1 cellular context compared by ENCODE assay signal in the genomic region with DNA sequence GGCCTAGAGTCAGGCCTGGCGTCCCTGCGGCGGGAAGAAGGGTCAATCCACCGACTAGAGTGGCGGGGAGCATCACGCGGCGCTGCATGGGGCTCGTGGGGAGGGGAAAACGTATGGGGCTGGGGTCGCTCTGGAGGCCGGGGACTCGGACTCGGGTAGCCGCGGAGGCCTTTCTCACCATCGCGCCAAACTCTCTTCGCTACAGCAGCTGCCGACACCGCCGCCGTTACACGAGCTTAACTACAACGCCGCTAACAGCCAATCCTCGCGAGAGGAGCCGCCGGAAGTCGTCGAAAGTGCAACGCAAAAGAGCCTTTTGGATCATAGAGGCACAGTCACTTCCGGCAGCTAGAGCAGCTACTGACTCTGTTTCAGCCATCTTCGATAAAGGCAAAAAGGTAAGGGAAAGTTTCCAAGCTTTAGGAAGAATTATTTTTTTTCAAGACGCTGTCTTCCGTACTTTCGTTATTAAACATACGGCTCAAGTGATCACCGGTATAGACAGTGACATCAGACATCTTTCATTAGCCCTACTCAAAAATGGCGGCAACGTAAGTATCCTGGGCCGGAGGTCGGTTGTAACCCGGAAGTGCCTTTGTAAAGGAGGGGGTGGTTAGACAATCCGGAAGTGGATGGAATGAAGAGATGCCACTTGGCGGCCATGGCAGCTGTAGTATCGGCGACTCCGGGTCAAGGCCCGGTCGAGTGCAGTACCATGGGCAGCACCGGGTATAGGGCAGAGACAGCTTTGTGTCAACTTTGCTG.
TF ChIP-seq lines count a peak whose summit lies in the region.

A gene (minus strand): TSS at position 247 of the 765 bp plus-strand sequence. CDS start 66 bp downstream, at position 181.
A gene with protein sequence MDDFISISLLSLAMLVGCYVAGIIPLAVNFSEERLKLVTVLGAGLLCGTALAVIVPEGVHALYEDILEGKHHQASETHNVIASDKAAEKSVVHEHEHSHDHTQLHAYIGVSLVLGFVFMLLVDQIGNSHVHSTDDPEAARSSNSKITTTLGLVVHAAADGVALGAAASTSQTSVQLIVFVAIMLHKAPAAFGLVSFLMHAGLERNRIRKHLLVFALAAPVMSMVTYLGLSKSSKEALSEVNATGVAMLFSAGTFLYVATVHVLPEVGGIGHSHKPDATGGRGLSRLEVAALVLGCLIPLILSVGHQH (plus strand): TSS at position 640 of the 765 bp plus-strand sequence. CDS start 678 bp downstream, outside the sequence.

TF ChIP-seq in HepG2, 621 proteins besides CTCF, POLR2A, EP300 and RAD21 (continues in another document):
- TF ChIP-seq ETV6 (CRISPR knock-in tag; conservative IDR thresholded peaks at IDR 0.05) (0 out of 2 replicates have a peak, but pooled peaks have one; percentile 56), GTF3A (CRISPR knock-in tag; conservative IDR thresholded peaks at IDR 0.05) (no peak; the same call in 1 of the 2 replicates), ARHGAP35 (CRISPR knock-in tag; IDR thresholded peaks at IDR 0.05; ENCODE audit: borderline replicate concordance) (no peak; the same call in 1 of the 2 replicates), MTF1 (CRISPR knock-in tag; IDR thresholded peaks at IDR 0.05) (no peak; the same call in 1 of the 2 replicates), ARNT2 (CRISPR knock-in tag; IDR thresholded peaks at IDR 0.05; ENCODE audit: low read depth) (no peak; the same call in 1 of the 2 replicates), SALL2 (CRISPR knock-in tag; IDR thresholded peaks at IDR 0.05) (no peak), ATAD3A (CRISPR knock-in tag; IDR thresholded peaks at IDR 0.05) (no peak), XBP1 (CRISPR knock-in tag; IDR thresholded peaks at IDR 0.05) (no peak), NFYC (CRISPR knock-in tag; IDR thresholded peaks at IDR 0.05) (peak; percentile 43; the same call in 1 of the 2 replicates), ZNF816 (CRISPR knock-in tag; IDR thresholded peaks at IDR 0.05; ENCODE audit: borderline replicate concordance) (no peak), RAD51 (IDR thresholded peaks at IDR 0.05; ENCODE audit: borderline replicate concordance) (no peak), NR2F6 (IDR thresholded peaks at IDR 0.05) (peak; percentile 15; the same call in 1 of the 2 replicates), NR2F6 (CRISPR knock-in tag; IDR thresholded peaks at IDR 0.05) (no peak; the same call in 1 of the 2 replicates), YY1 (IDR thresholded peaks at IDR 0.05; ENCODE audit: insufficient read depth, insufficient replicate concordance, low read depth, low read length) (peak; percentile 92), ZIK1 (CRISPR knock-in tag; IDR thresholded peaks at IDR 0.05; ENCODE audit: borderline replicate concordance, low read depth) (no peak; the same call in 1 of the 2 replicates), CCAR2 (optimal IDR thresholded peaks at IDR 0.05; ENCODE audit: low read depth, low read length) (no peak), BCL6 (CRISPR knock-in tag; IDR thresholded peaks at IDR 0.05) (no peak), NFRKB (IDR thresholded peaks at IDR 0.05) (peak; percentile 96), JUND (CRISPR knock-in tag; IDR thresholded peaks at IDR 0.05) (0 out of 2 replicates have a peak, but pooled peaks have one; percentile 14), RBM39 (IDR thresholded peaks at IDR 0.05; ENCODE audit: low read depth, low read length, poor library complexity, severe bottlenecking) (no peak), ZNF3 (CRISPR knock-in tag; IDR thresholded peaks at IDR 0.05) (0 out of 2 replicates have a peak, but pooled peaks have one; percentile 10), CCDC6 (CRISPR knock-in tag; IDR thresholded peaks at IDR 0.05) (peak; percentile 75; the same call in 1 of the 2 replicates), SKI (IDR thresholded peaks at IDR 0.05; ENCODE audit: partially characterized antibody) (peak; percentile 65), MZF1 (CRISPR knock-in tag; IDR thresholded peaks at IDR 0.05; ENCODE audit: borderline replicate concordance) (no peak), PTBP1 (IDR thresholded peaks at IDR 0.05; ENCODE audit: low read depth, low read length, poor library complexity, severe bottlenecking) (no peak), SMARCE1 (IDR thresholded peaks at IDR 0.05; ENCODE audit: borderline replicate concordance) (no peak), KAT8 (CRISPR knock-in tag; IDR thresholded peaks at IDR 0.05) (peak; percentile 95), HNRNPLL (IDR thresholded peaks at IDR 0.05; ENCODE audit: low read depth, low read length, poor library complexity, severe bottlenecking) (peak; percentile 47), ZMYM2 (CRISPR knock-in tag; IDR thresholded peaks at IDR 0.05) (0 out of 2 replicates have a peak, but pooled peaks have one; percentile 12), KLF16 (CRISPR knock-in tag; IDR thresholded peaks at IDR 0.05) (peak in 1 of 2 experiments; percentile 67; a peak in 1 of 4 replicates), ZNF468 (CRISPR knock-in tag; IDR thresholded peaks at IDR 0.05) (no peak), ZMYM3 (CRISPR knock-in tag; IDR thresholded peaks at IDR 0.05) (peak; percentile 45; the same call in 1 of the 2 replicates), ZBTB42 (CRISPR knock-in tag; IDR thresholded peaks at IDR 0.05) (no peak), MTA1 (CRISPR knock-in tag; IDR thresholded peaks at IDR 0.05; ENCODE audit: borderline replicate concordance) (no peak), ZNF484 (CRISPR knock-in tag; IDR thresholded peaks at IDR 0.05; ENCODE audit: borderline replicate concordance, low read depth) (0 out of 2 replicates have a peak, but pooled peaks have one; percentile 22), ZNF780A (CRISPR knock-in tag; IDR thresholded peaks at IDR 0.05) (0 out of 2 replicates have a peak, but pooled peaks have one; percentile 46), IKZF1 (IDR thresholded peaks at IDR 0.05) (no peak)
- TF ChIP-seq, protein P1, sequence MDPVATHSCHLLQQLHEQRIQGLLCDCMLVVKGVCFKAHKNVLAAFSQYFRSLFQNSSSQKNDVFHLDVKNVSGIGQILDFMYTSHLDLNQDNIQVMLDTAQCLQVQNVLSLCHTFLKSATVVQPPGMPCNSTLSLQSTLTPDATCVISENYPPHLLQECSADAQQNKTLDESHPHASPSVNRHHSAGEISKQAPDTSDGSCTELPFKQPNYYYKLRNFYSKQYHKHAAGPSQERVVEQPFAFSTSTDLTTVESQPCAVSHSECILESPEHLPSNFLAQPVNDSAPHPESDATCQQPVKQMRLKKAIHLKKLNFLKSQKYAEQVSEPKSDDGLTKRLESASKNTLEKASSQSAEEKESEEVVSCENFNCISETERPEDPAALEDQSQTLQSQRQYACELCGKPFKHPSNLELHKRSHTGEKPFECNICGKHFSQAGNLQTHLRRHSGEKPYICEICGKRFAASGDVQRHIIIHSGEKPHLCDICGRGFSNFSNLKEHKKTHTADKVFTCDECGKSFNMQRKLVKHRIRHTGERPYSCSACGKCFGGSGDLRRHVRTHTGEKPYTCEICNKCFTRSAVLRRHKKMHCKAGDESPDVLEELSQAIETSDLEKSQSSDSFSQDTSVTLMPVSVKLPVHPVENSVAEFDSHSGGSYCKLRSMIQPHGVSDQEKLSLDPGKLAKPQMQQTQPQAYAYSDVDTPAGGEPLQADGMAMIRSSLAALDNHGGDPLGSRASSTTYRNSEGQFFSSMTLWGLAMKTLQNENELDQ (CRISPR knock-in tag; IDR thresholded peaks at IDR 0.05; ENCODE audit: borderline replicate concordance), result no peak
- TF ChIP-seq, protein P2, sequence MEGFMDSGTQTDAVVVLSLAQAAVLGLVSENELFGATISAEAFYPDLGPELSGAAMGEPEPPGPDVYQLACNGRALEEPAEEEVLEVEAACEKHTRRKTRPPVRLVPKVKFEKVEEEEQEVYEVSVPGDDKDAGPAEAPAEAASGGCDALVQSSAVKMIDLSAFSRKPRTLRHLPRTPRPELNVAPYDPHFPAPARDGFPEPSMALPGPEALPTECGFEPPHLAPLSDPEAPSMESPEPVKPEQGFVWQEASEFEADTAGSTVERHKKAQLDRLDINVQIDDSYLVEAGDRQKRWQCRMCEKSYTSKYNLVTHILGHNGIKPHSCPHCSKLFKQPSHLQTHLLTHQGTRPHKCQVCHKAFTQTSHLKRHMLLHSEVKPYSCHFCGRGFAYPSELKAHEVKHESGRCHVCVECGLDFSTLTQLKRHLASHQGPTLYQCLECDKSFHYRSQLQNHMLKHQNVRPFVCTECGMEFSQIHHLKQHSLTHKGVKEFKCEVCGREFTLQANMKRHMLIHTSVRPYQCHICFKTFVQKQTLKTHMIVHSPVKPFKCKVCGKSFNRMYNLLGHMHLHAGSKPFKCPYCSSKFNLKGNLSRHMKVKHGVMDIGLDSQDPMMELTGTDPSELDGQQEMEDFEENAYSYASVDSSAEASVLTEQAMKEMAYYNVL (CRISPR knock-in tag; IDR thresholded peaks at IDR 0.05; ENCODE audit: borderline replicate concordance), result no peak; the same call in 1 of the 2 replicates
- TF ChIP-seq, protein P3, sequence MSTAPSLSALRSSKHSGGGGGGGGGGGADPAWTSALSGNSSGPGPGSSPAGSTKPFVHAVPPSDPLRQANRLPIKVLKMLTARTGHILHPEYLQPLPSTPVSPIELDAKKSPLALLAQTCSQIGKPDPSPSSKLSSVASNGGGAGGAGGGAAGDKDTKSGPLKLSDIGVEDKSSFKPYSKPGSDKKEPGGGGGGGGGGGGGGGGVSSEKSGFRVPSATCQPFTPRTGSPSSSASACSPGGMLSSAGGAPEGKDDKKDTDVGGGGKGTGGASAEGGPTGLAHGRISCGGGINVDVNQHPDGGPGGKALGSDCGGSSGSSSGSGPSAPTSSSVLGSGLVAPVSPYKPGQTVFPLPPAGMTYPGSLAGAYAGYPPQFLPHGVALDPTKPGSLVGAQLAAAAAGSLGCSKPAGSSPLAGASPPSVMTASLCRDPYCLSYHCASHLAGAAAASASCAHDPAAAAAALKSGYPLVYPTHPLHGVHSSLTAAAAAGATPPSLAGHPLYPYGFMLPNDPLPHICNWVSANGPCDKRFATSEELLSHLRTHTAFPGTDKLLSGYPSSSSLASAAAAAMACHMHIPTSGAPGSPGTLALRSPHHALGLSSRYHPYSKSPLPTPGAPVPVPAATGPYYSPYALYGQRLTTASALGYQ (CRISPR knock-in tag; IDR thresholded peaks at IDR 0.05), result 0 out of 2 replicates have a peak, but pooled peaks have one; percentile 17
- TF ChIP-seq, protein P4, sequence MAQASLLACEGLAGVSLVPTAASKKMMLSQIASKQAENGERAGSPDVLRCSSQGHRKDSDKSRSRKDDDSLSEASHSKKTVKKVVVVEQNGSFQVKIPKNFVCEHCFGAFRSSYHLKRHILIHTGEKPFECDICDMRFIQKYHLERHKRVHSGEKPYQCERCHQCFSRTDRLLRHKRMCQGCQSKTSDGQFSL (CRISPR knock-in tag; IDR thresholded peaks at IDR 0.05), result no peak
- TF ChIP-seq, protein P5, sequence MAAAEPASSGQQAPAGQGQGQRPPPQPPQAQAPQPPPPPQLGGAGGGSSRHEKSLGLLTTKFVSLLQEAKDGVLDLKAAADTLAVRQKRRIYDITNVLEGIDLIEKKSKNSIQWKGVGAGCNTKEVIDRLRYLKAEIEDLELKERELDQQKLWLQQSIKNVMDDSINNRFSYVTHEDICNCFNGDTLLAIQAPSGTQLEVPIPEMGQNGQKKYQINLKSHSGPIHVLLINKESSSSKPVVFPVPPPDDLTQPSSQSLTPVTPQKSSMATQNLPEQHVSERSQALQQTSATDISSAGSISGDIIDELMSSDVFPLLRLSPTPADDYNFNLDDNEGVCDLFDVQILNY (CRISPR knock-in tag; conservative IDR thresholded peaks at IDR 0.05), result no peak
- TF ChIP-seq, protein P6, sequence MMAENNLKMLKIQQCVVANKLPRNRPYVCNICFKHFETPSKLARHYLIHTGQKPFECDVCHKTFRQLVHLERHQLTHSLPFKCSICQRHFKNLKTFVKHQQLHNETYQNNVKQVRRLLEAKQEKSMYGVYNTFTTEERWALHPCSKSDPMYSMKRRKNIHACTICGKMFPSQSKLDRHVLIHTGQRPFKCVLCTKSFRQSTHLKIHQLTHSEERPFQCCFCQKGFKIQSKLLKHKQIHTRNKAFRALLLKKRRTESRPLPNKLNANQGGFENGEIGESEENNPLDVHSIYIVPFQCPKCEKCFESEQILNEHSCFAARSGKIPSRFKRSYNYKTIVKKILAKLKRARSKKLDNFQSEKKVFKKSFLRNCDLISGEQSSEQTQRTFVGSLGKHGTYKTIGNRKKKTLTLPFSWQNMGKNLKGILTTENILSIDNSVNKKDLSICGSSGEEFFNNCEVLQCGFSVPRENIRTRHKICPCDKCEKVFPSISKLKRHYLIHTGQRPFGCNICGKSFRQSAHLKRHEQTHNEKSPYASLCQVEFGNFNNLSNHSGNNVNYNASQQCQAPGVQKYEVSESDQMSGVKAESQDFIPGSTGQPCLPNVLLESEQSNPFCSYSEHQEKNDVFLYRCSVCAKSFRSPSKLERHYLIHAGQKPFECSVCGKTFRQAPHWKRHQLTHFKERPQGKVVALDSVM (CRISPR knock-in tag; IDR thresholded peaks at IDR 0.05), result no peak
- TF ChIP-seq, protein P7, sequence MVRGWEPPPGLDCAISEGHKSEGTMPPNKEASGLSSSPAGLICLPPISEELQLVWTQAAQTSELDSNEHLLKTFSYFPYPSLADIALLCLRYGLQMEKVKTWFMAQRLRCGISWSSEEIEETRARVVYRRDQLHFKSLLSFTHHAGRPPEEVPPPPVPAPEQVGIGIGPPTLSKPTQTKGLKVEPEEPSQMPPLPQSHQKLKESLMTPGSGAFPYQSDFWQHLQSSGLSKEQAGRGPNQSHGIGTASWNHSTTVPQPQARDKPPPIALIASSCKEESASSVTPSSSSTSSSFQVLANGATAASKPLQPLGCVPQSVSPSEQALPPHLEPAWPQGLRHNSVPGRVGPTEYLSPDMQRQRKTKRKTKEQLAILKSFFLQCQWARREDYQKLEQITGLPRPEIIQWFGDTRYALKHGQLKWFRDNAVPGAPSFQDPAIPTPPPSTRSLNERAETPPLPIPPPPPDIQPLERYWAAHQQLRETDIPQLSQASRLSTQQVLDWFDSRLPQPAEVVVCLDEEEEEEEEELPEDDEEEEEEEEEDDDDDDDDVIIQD (CRISPR knock-in tag; IDR thresholded peaks at IDR 0.05; ENCODE audit: low read depth), result no peak
- TF ChIP-seq, protein P8, sequence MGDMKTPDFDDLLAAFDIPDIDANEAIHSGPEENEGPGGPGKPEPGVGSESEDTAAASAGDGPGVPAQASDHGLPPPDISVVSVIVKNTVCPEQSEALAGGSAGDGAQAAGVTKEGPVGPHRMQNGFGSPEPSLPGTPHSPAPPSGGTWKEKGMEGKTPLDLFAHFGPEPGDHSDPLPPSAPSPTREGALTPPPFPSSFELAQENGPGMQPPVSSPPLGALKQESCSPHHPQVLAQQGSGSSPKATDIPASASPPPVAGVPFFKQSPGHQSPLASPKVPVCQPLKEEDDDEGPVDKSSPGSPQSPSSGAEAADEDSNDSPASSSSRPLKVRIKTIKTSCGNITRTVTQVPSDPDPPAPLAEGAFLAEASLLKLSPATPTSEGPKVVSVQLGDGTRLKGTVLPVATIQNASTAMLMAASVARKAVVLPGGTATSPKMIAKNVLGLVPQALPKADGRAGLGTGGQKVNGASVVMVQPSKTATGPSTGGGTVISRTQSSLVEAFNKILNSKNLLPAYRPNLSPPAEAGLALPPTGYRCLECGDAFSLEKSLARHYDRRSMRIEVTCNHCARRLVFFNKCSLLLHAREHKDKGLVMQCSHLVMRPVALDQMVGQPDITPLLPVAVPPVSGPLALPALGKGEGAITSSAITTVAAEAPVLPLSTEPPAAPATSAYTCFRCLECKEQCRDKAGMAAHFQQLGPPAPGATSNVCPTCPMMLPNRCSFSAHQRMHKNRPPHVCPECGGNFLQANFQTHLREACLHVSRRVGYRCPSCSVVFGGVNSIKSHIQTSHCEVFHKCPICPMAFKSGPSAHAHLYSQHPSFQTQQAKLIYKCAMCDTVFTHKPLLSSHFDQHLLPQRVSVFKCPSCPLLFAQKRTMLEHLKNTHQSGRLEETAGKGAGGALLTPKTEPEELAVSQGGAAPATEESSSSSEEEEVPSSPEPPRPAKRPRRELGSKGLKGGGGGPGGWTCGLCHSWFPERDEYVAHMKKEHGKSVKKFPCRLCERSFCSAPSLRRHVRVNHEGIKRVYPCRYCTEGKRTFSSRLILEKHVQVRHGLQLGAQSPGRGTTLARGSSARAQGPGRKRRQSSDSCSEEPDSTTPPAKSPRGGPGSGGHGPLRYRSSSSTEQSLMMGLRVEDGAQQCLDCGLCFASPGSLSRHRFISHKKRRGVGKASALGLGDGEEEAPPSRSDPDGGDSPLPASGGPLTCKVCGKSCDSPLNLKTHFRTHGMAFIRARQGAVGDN (CRISPR knock-in tag; IDR thresholded peaks at IDR 0.05), result peak; percentile 86
